1 cellular context compared by ENCODE assay signal in the genomic region with DNA sequence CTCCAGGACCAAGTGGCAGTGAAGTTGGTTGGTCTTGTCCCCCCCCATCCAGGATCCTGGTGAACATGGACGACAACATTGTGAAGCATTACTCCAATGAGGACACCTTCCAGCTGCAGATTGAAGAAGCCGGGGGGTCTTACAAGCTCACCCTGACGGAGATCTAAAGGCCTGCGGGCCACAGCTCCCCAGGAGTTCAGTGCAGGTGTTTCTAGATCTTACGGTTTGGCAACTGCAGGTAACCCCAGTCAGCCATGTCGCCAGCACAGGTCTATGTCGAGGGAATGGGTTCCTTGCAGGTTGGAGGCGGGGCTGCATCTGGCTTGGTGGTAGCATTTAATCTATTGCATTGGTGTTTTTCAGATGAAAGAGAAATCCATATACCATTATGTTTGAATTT.
TF ChIP-seq lines count a peak whose summit lies in the region.

No MANE protein-coding gene starts in this region.

TF ChIP-seq in GM23338, 12 proteins besides CTCF, POLR2A, EP300 and RAD21 (continued from another document):
- TF ChIP-seq CREB1 (CRISPR knock-in tag; IDR thresholded peaks at IDR 0.05; ENCODE audit: low read depth) (no peak), EZH2 (IDR thresholded peaks at IDR 0.05; ENCODE audit: low read depth, unreplicated experiment) (no peak), JUNB (IDR thresholded peaks at IDR 0.05; ENCODE audit: unreplicated experiment) (no peak), ZNF331 (CRISPR knock-in tag; IDR thresholded peaks at IDR 0.05; ENCODE audit: low read depth) (no peak)
- TF ChIP-seq, protein P1, sequence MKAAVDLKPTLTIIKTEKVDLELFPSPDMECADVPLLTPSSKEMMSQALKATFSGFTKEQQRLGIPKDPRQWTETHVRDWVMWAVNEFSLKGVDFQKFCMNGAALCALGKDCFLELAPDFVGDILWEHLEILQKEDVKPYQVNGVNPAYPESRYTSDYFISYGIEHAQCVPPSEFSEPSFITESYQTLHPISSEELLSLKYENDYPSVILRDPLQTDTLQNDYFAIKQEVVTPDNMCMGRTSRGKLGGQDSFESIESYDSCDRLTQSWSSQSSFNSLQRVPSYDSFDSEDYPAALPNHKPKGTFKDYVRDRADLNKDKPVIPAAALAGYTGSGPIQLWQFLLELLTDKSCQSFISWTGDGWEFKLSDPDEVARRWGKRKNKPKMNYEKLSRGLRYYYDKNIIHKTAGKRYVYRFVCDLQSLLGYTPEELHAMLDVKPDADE (IDR thresholded peaks at IDR 0.05): no peak
- TF ChIP-seq, protein P2, sequence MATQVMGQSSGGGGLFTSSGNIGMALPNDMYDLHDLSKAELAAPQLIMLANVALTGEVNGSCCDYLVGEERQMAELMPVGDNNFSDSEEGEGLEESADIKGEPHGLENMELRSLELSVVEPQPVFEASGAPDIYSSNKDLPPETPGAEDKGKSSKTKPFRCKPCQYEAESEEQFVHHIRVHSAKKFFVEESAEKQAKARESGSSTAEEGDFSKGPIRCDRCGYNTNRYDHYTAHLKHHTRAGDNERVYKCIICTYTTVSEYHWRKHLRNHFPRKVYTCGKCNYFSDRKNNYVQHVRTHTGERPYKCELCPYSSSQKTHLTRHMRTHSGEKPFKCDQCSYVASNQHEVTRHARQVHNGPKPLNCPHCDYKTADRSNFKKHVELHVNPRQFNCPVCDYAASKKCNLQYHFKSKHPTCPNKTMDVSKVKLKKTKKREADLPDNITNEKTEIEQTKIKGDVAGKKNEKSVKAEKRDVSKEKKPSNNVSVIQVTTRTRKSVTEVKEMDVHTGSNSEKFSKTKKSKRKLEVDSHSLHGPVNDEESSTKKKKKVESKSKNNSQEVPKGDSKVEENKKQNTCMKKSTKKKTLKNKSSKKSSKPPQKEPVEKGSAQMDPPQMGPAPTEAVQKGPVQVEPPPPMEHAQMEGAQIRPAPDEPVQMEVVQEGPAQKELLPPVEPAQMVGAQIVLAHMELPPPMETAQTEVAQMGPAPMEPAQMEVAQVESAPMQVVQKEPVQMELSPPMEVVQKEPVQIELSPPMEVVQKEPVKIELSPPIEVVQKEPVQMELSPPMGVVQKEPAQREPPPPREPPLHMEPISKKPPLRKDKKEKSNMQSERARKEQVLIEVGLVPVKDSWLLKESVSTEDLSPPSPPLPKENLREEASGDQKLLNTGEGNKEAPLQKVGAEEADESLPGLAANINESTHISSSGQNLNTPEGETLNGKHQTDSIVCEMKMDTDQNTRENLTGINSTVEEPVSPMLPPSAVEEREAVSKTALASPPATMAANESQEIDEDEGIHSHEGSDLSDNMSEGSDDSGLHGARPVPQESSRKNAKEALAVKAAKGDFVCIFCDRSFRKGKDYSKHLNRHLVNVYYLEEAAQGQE (IDR thresholded peaks at IDR 0.05; ENCODE audit: unreplicated experiment): no peak
